Comparison of ENCODE assay signal across 9 cellular contexts in genomic region chr2:46939596-46940359, GRCh38. TPM values are rescaled to one million over a fixed set of nuclear protein-coding genes. Genes with fewer than 3 reads are reported as not detected.
DNase-seq lines count a peak whose midpoint lies in the region; ATAC-seq and TF ChIP-seq lines count a peak whose summit lies in the region.
"Had no signal": no experiment of that assay in that cellular context is flagged by ENCODE, and none has a peak within 500 bp of the region (broad histone marks: within the 10 kb centered on the region; RNA-seq: fewer than 3 reads in every experiment).

No MANE protein-coding gene starts in this region.

- peak overlapping the region; percentile 38 for H3K27ac Mint-ChIP-seq in activated naive CD4-positive, alpha-beta T cell treated with anti-CD3 and anti-CD28 coated beads, Interleukin-2, amount 10 ng/mL, durations not matched to agents 7 days and 5 days
- peak overlapping the region; percentile 91 for H3K27ac Mint-ChIP-seq in activated naive CD8-positive, alpha-beta T cell treated with anti-CD3 and anti-CD28 coated beads, Interleukin-2, amount 50 U/mL, for 24 hours

- CTCF ChIA-PET in activated naive CD4-positive, alpha-beta T cell treated with anti-CD3 and anti-CD28 coated beads, Interleukin-2, amount 10 ng/mL, durations not matched to agents 7 days and 5 days (lab: Charles Lee): interaction anchor here (1.0 kb wide), 1 partner anchor 12 kb away, joined by 3 read pairs; no protein-coding TSS in a partner anchor

- ATAC-seq in activated naive CD8-positive, alpha-beta T cell treated with anti-CD3 and anti-CD28 coated beads, Interleukin-2, amount 50 U/mL, for 24 hours: no peak
- ATAC-seq in lung (ENCODE audit: insufficient read depth, low FRiP score) (no peak), HG03378 (IDR thresholded peaks at IDR 0.05; ENCODE audit: unreplicated experiment) (no peak)

- H3K9me3 Mint-ChIP-seq in activated naive CD4-positive, alpha-beta T cell treated with anti-CD3 and anti-CD28 coated beads, Interleukin-2, amount 10 ng/mL, durations not matched to agents 7 days and 5 days: no peaks in the 10 kb centered on the region
- H3K9me3 Mint-ChIP-seq in activated naive CD8-positive, alpha-beta T cell treated with anti-CD3 and anti-CD28 coated beads, Interleukin-2, amount 50 U/mL, for 24 hours: no peaks in the 10 kb centered on the region

- peaks cover 0 to 7% of the 10 kb centered on the region in 2 donors for H3K4me1 ChIP-seq in lung (ENCODE audit: control insufficient read depth in 2 of 2, insufficient read depth in 2 of 2, low read length in 2 of 2)
- peaks cover 0 to 35% (median 25%) of the 10 kb centered on the region in 4 donors for H3K4me1 ChIP-seq in tibial nerve

- H3K4me3 ChIP-seq in lung: no peak overlapping the region
- H3K4me3 ChIP-seq in tibial nerve: peak overlapping the region; percentile 52 to 95 (median 90)

- TF ChIP-seq POLR2A in tibial nerve (IDR thresholded peaks at IDR 0.05): no peak

- 57 to 60% methylated on average over 13 of the region's 13 CpGs for WGBS in lung, 2 donors
- 59 to 62% methylated on average over 13 of the region's 13 CpGs for whole genome bisulfite sequencing in tibial nerve, 2 donors

- H3K27me3 ChIP-seq in lung (ENCODE audit: control insufficient read depth, insufficient read depth) (no peaks in the 10 kb centered on the region), tibial nerve (no peaks in the 10 kb centered on the region)

- no peaks in the 10 kb centered on the region for H3K27me3 Mint-ChIP-seq in activated naive CD4-positive, alpha-beta T cell treated with anti-CD3 and anti-CD28 coated beads, Interleukin-2, amount 10 ng/mL, durations not matched to agents 7 days and 5 days
- H3K27me3 Mint-ChIP-seq in activated naive CD8-positive, alpha-beta T cell treated with anti-CD3 and anti-CD28 coated beads, Interleukin-2, amount 50 U/mL, for 24 hours: no peaks in the 10 kb centered on the region

- peak overlapping the region; percentile 49 to 98 for H3K27ac ChIP-seq in lung (ENCODE audit: low read depth in 1 of 2, low read length in 1 of 2)
- H3K27ac ChIP-seq in tibial nerve: peak overlapping the region; percentile 84 to 99 (median 96)

- H3K36me3 Mint-ChIP-seq in activated naive CD4-positive, alpha-beta T cell treated with anti-CD3 and anti-CD28 coated beads, Interleukin-2, amount 10 ng/mL, durations not matched to agents 7 days and 5 days: peaks cover 15% of the 10 kb centered on the region
- peaks cover 4% of the 10 kb centered on the region for H3K36me3 Mint-ChIP-seq in activated naive CD8-positive, alpha-beta T cell treated with anti-CD3 and anti-CD28 coated beads, Interleukin-2, amount 50 U/mL, for 24 hours (ENCODE audit: low read depth)

- DNase-seq in activated naive CD4-positive, alpha-beta T cell treated with anti-CD3 and anti-CD28 coated beads, Interleukin-2, amount 10 ng/mL, durations not matched to agents 7 days and 5 days: no peak
- DNase-seq in activated naive CD4-positive, alpha-beta T cell treated with anti-CD3 and anti-CD28 coated beads, Interleukin-2, amount 50 U/mL, for 16 hours: no peak
- DNase-seq in activated naive CD8-positive, alpha-beta T cell treated with anti-CD3 and anti-CD28 coated beads, Interleukin-2, amount 50 U/mL, for 24 hours: no peak
- DNase-seq in lung (ENCODE audit: low spot score) (no peak), tibial nerve (ENCODE audit: low spot score in 2 of 2) (no peak), NCI-H1436 (lab: John Stamatoyannopoulos, UW) (no peak), NCI-H446 (lab: John Stamatoyannopoulos, UW) (no peak)
- DNase-seq: KG1 had no signal

- H3K9me3 ChIP-seq in lung (ENCODE audit: control insufficient read depth in 2 of 2, insufficient read depth in 1 of 2, low read length in 1 of 2) (no peaks in the 10 kb centered on the region), tibial nerve (no peaks in the 10 kb centered on the region)

- TF ChIP-seq EP300 in tibial nerve (IDR thresholded peaks at IDR 0.05): no peak

- TF ChIP-seq CTCF in lung (IDR thresholded peaks at IDR 0.05; ENCODE audit: control extremely low read depth, extremely low read depth) (no peak), tibial nerve (IDR thresholded peaks at IDR 0.05) (no peak)

- H3K4me1 Mint-ChIP-seq in activated naive CD4-positive, alpha-beta T cell treated with anti-CD3 and anti-CD28 coated beads, Interleukin-2, amount 10 ng/mL, durations not matched to agents 7 days and 5 days: peaks cover 41% of the 10 kb centered on the region
- peaks cover 48% of the 10 kb centered on the region for H3K4me1 Mint-ChIP-seq in activated naive CD8-positive, alpha-beta T cell treated with anti-CD3 and anti-CD28 coated beads, Interleukin-2, amount 50 U/mL, for 24 hours

- no peaks in the 10 kb centered on the region for H3K36me3 ChIP-seq in lung (ENCODE audit: control insufficient read depth in 2 of 2, insufficient read depth in 2 of 2, low read length in 2 of 2)
- no peaks in the 10 kb centered on the region for H3K36me3 ChIP-seq in tibial nerve

- H3K4me3 Mint-ChIP-seq in activated naive CD4-positive, alpha-beta T cell treated with anti-CD3 and anti-CD28 coated beads, Interleukin-2, amount 10 ng/mL, durations not matched to agents 7 days and 5 days: peak overlapping the region; percentile 79
- H3K4me3 Mint-ChIP-seq in activated naive CD8-positive, alpha-beta T cell treated with anti-CD3 and anti-CD28 coated beads, Interleukin-2, amount 50 U/mL, for 24 hours: peak overlapping the region; percentile 87

RNA-seq across cellular contexts. Expression of gene TTC7A, which starts 1.2 kb away (rescaled TPM):
- total RNA-seq in lung (10 to 100 TPM; 23.6 to 65.9 TPM), tibial nerve (10 to 100 TPM; 37.4 to 59.8 (median 51.7) TPM)
- polyA plus RNA-seq in lung: 10 to 100 TPM; 30.0 to 30.1 TPM

RNA-seq across cellular contexts. Expression of gene MCFD2, which starts 24.2 kb away (rescaled TPM):
- 100 to 1,000 TPM in 1 of 2 donors, 10 to 100 TPM in 1; 80.0 to 101 TPM for total RNA-seq in lung
- 10 to 100 TPM; 22.0 to 57.3 TPM for polyA plus RNA-seq in lung
- 100 to 1,000 TPM in 1 of 4 donors, 10 to 100 TPM in 3; 49.2 to 111 (median 56.0) TPM for total RNA-seq in tibial nerve
